Comparison of ENCODE assay signal across 2 cellular contexts in the genomic region with DNA sequence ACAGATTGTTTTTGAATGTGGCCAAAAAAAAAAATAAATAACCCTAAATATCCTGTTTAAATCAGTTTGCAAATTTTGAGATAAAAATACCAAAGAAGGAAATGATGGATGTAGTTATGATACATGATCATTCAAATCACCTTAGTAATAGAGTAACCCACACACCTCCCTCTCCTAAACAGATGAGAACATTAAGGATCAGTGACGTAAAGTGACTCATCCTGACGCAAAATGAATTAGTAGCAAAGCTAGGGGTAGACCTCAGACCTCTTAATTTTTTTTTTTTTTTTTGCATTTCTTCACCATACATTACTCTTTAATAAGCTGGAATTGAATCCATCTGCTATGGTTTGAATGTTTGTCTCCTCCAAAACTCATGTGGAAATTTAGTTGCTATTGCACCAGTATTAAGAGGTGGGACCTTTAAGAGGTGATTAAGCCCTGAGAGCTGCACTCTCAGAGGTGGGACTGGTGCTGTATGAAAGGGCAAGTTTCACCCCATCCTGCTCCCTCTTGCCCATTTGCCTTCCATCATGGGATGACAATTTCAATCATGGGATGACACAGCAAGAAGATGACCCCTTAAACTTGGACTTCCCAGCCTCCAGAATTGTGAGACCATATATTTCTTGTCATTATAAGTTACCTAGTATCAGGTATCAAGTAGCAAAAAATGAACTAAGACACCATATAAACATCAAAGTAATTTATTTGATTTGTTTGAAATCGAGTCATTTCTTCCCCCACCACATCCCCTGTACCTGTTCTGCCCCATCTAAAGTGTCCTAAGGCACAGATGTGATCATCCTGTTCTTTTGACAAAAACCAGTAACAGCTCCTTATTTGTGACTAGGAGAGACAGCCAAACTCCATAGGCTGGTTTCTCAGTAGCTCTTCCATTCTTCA.
TF ChIP-seq lines count a peak whose summit lies in the region.

No MANE protein-coding gene starts in this region.

TF ChIP-seq in HCT116, 20 proteins besides CTCF, POLR2A, EP300 and RAD21:
- no peak for TF ChIP-seq CBX3 (IDR thresholded peaks at IDR 0.05; ENCODE audit: low read depth)
- no peak for TF ChIP-seq MAX (IDR thresholded peaks at IDR 0.05)
- no peak for TF ChIP-seq EZH2 (IDR thresholded peaks at IDR 0.05)
- no peak for TF ChIP-seq ZNF274 (IDR thresholded peaks at IDR 0.05; ENCODE audit: low read depth, low read length)
- no peak for TF ChIP-seq SRF (IDR thresholded peaks at IDR 0.05; ENCODE audit: low read depth)
- no peak for TF ChIP-seq EZH2phosphoT487 (IDR thresholded peaks at IDR 0.05; ENCODE audit: borderline replicate concordance)
- no peak for TF ChIP-seq ZBTB33 (IDR thresholded peaks at IDR 0.05; ENCODE audit: extremely low read depth, insufficient replicate concordance, low read length)
- TF ChIP-seq EGR1 (IDR thresholded peaks at IDR 0.05; ENCODE audit: low read depth): no peak
- TF ChIP-seq SIN3A (IDR thresholded peaks at IDR 0.05; ENCODE audit: low read depth): no peak
- TF ChIP-seq ZFX (IDR thresholded peaks at IDR 0.05): no peak
- TF ChIP-seq YY1 (IDR thresholded peaks at IDR 0.05; ENCODE audit: extremely low read depth, insufficient replicate concordance, low read depth, low read length): no peak
- no peak for TF ChIP-seq POLR2AphosphoS5 (IDR thresholded peaks at IDR 0.05; ENCODE audit: low read depth, low read length)
- no peak for TF ChIP-seq JUND (IDR thresholded peaks at IDR 0.05)
- TF ChIP-seq TCF7L2 (IDR thresholded peaks at IDR 0.05; ENCODE audit: borderline replicate concordance, extremely low read depth, insufficient read depth, insufficient read length): no peak
- no peak for TF ChIP-seq ELF1 (IDR thresholded peaks at IDR 0.05; ENCODE audit: borderline replicate concordance, low read depth)
- no peak for TF ChIP-seq SP1 (IDR thresholded peaks at IDR 0.05; ENCODE audit: low read depth)
- TF ChIP-seq, protein P1, sequence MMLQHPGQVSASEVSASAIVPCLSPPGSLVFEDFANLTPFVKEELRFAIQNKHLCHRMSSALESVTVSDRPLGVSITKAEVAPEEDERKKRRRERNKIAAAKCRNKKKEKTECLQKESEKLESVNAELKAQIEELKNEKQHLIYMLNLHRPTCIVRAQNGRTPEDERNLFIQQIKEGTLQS (IDR thresholded peaks at IDR 0.05): no peak

TF ChIP-seq in K562, 482 proteins besides CTCF, POLR2A, EP300 and RAD21:
- TF ChIP-seq ZNF316 (IDR thresholded peaks at IDR 0.05): no peak
- TF ChIP-seq CEBPG (CRISPR knock-in tag; IDR thresholded peaks at IDR 0.05): no peak
- TF ChIP-seq CEBPG (tag; conservative IDR thresholded peaks at IDR 0.05 in 1 of 2, IDR thresholded peaks at IDR 0.05 in 1 of 2): peak in 1 of 2 experiments; percentile 42; a peak in 1 of 4 replicates
- 0 out of 2 replicates have a peak, but pooled peaks have one; percentile 15 for TF ChIP-seq CREM (IDR thresholded peaks at IDR 0.05; ENCODE audit: low read depth)
